ENCODE assay signal across 15 cellular contexts in the genomic region with DNA sequence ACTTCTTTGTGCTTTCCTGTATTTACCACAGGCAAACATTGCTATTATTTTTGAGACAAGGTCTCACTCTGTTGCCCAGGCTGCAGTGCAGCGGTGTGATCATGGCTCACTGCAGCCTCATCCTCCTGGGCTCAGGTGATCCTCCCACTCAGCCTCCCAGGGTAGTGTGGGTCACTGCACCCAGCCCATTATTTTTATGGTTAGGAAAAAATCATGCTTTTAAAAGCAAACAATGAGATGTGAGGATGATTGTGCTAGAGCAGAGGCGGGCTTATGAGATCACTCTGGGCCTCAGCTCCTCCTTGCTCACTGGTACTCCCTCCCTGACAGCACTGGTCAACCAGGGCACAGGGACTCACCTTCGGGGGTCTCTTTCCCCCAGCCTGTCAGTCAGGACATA. TPM values are rescaled to one million over a fixed set of nuclear protein-coding genes. Genes with fewer than 3 reads are reported as not detected.
DNase-seq lines count a peak whose midpoint lies in the region; ATAC-seq and TF ChIP-seq lines count a peak whose summit lies in the region.
"Had no signal": no experiment of that assay in that cellular context is flagged by ENCODE, and none has a peak within 500 bp of the region (broad histone marks: within the 10 kb centered on the region; RNA-seq: fewer than 3 reads in every experiment).

No MANE protein-coding gene starts in this region.

- DNase-seq in natural killer cell (no peak), immature natural killer cell (no peak), left cardiac atrium (no peak)
- no peak for DNase-seq in natural killer cell treated with Interleukin-12 subunit alpha and Interleukin-12 subunit beta and Interleukin-15 and Interleukin-18, amount 100 ng/mL, for 72 hours (ENCODE audit: low spot score)
- DNase-seq in naive thymus-derived CD4-positive, alpha-beta T cell, result no peak
- no peak for DNase-seq in activated CD8-positive, alpha-beta T cell treated with anti-CD3 and anti-CD28 coated beads for 36 hours
- DNase-seq in naive thymus-derived CD8-positive, alpha-beta T cell, result no peak
- DNase-seq: C1 segment of cervical spinal cord; Calu3; CD4-positive, alpha-beta T cell; DMS 273 treated with DMSO at 0.1 percent for 48 hours had no signal

- H3K4me3 ChIP-seq in naive thymus-derived CD4-positive, alpha-beta T cell (ENCODE audit: low read length), result no peak overlapping the region

- no peaks in the 10 kb centered on the region for H3K9me3 ChIP-seq in naive thymus-derived CD4-positive, alpha-beta T cell (ENCODE audit: control insufficient read depth in 2 of 3, low read length in 3 of 3)

- H3K27ac Mint-ChIP-seq in natural killer cell, result peak overlapping the region; percentile 90 to 92
- H3K27ac Mint-ChIP-seq in natural killer cell treated with Interleukin-12 subunit alpha and Interleukin-12 subunit beta and Interleukin-15 and Interleukin-18, amount 100 ng/mL, for 72 hours, result no peak overlapping the region
- H3K27ac Mint-ChIP-seq in immature natural killer cell, result peak overlapping the region; percentile 19 to 97 (median 92)
- H3K27ac Mint-ChIP-seq in naive thymus-derived CD4-positive, alpha-beta T cell, result peak overlapping the region in 1 of 9 donors; percentile 41
- no peak overlapping the region for H3K27ac Mint-ChIP-seq in activated CD8-positive, alpha-beta T cell treated with anti-CD3 and anti-CD28 coated beads for 36 hours
- peak overlapping the region in 2 of 10 donors; percentile 16 to 96 for H3K27ac Mint-ChIP-seq in naive thymus-derived CD8-positive, alpha-beta T cell
- H3K27ac Mint-ChIP-seq: B cell had no signal

- peaks cover 11 to 15% of the 10 kb centered on the region in 2 donors for H3K4me1 ChIP-seq in naive thymus-derived CD4-positive, alpha-beta T cell (ENCODE audit: control insufficient read depth in 2 of 2, insufficient read depth in 2 of 2, low read length in 2 of 2)

- H3K4me3 Mint-ChIP-seq in natural killer cell (no peak overlapping the region), immature natural killer cell (peak overlapping the region in 1 of 5 donors; percentile 90)
- no peak overlapping the region for H3K4me3 Mint-ChIP-seq in natural killer cell treated with Interleukin-12 subunit alpha and Interleukin-12 subunit beta and Interleukin-15 and Interleukin-18, amount 100 ng/mL, for 72 hours
- H3K4me3 Mint-ChIP-seq in naive thymus-derived CD4-positive, alpha-beta T cell, result peak overlapping the region in 1 of 10 donors; percentile 45
- H3K4me3 Mint-ChIP-seq in activated CD8-positive, alpha-beta T cell treated with anti-CD3 and anti-CD28 coated beads for 36 hours, result no peak overlapping the region
- H3K4me3 Mint-ChIP-seq in naive thymus-derived CD8-positive, alpha-beta T cell, result no peak overlapping the region

- CTCF ChIA-PET in naive thymus-derived CD4-positive, alpha-beta T cell (lab: Charles Lee), result interaction anchor here (3.6 kb wide), 1 partner anchor 275 kb away, joined by 57 read pairs; the partner anchor contains the start of gene IMP3
- CTCF ChIA-PET in activated CD8-positive, alpha-beta T cell treated with anti-CD3 and anti-CD28 coated beads for 36 hours (lab: Charles Lee), result interaction anchor here (2.8 to 4.0 kb wide), 2 partner anchors 13 to 274 kb away, joined by 32 to 37 read pairs; partner anchors contain the start of gene IMP3

- H3K36me3 ChIP-seq in naive thymus-derived CD4-positive, alpha-beta T cell (ENCODE audit: control insufficient read depth in 2 of 3, insufficient read depth in 3 of 3, low read length in 3 of 3), result peaks cover 12 to 66% (median 12%) of the 10 kb centered on the region in 3 experiments

- no peaks in the 10 kb centered on the region for H3K27me3 ChIP-seq in naive thymus-derived CD4-positive, alpha-beta T cell (ENCODE audit: control insufficient read depth in 2 of 2, insufficient read depth in 2 of 2, low read length in 2 of 2)

- H3K36me3 Mint-ChIP-seq in natural killer cell (no peaks in the 10 kb centered on the region), immature natural killer cell (peaks cover 3 to 23% (median 7%) of the 10 kb centered on the region in 3 donors)
- no peaks in the 10 kb centered on the region for H3K36me3 Mint-ChIP-seq in natural killer cell treated with Interleukin-12 subunit alpha and Interleukin-12 subunit beta and Interleukin-15 and Interleukin-18, amount 100 ng/mL, for 72 hours
- peaks cover 0 to 7% (median 3%) of the 10 kb centered on the region in 5 donors for H3K36me3 Mint-ChIP-seq in naive thymus-derived CD4-positive, alpha-beta T cell
- H3K36me3 Mint-ChIP-seq in activated CD8-positive, alpha-beta T cell treated with anti-CD3 and anti-CD28 coated beads for 36 hours (ENCODE audit: low read depth), result peaks cover 39% of the 10 kb centered on the region
- peaks cover 0 to 43% (median 0%) of the 10 kb centered on the region in 3 donors for H3K36me3 Mint-ChIP-seq in naive thymus-derived CD8-positive, alpha-beta T cell

- ATAC-seq in natural killer cell, result no peak
- no peak for ATAC-seq in natural killer cell treated with Interleukin-12 subunit alpha and Interleukin-12 subunit beta and Interleukin-15 and Interleukin-18, amount 100 ng/mL, for 72 hours
- no peak for ATAC-seq in naive thymus-derived CD4-positive, alpha-beta T cell
- no peak for ATAC-seq in activated CD8-positive, alpha-beta T cell treated with anti-CD3 and anti-CD28 coated beads for 36 hours
- no peak for ATAC-seq in left cardiac atrium
- ATAC-seq in naive thymus-derived CD8-positive, alpha-beta T cell, result no peak
- ATAC-seq: HCT116 had no signal

- no peaks in the 10 kb centered on the region for H3K9me3 Mint-ChIP-seq in natural killer cell
- H3K9me3 Mint-ChIP-seq in natural killer cell treated with Interleukin-12 subunit alpha and Interleukin-12 subunit beta and Interleukin-15 and Interleukin-18, amount 100 ng/mL, for 72 hours, result no peaks in the 10 kb centered on the region
- H3K9me3 Mint-ChIP-seq in immature natural killer cell, result no peaks in the 10 kb centered on the region
- peaks cover 0 to 2% (median 0%) of the 10 kb centered on the region in 11 donors for H3K9me3 Mint-ChIP-seq in naive thymus-derived CD4-positive, alpha-beta T cell
- no peaks in the 10 kb centered on the region for H3K9me3 Mint-ChIP-seq in activated CD8-positive, alpha-beta T cell treated with anti-CD3 and anti-CD28 coated beads for 36 hours
- no peaks in the 10 kb centered on the region for H3K9me3 Mint-ChIP-seq in naive thymus-derived CD8-positive, alpha-beta T cell
- H3K9me3 Mint-ChIP-seq: CD4-positive, alpha-beta T cell had no signal

- peak overlapping the region; percentile 26 for H3K27ac ChIP-seq in naive thymus-derived CD4-positive, alpha-beta T cell (ENCODE audit: low read depth, low read length)
- H3K27ac ChIP-seq: HL-60 had no signal

- no peaks in the 10 kb centered on the region for H3K27me3 Mint-ChIP-seq in natural killer cell (ENCODE audit: low read depth in 2 of 2)
- H3K27me3 Mint-ChIP-seq in natural killer cell treated with Interleukin-12 subunit alpha and Interleukin-12 subunit beta and Interleukin-15 and Interleukin-18, amount 100 ng/mL, for 72 hours, result no peaks in the 10 kb centered on the region
- H3K27me3 Mint-ChIP-seq in immature natural killer cell (ENCODE audit: low read depth in 3 of 3), result peaks cover 5 to 13% (median 6%) of the 10 kb centered on the region in 3 donors
- H3K27me3 Mint-ChIP-seq in naive thymus-derived CD4-positive, alpha-beta T cell, result no peaks in the 10 kb centered on the region
- no peaks in the 10 kb centered on the region for H3K27me3 Mint-ChIP-seq in activated CD8-positive, alpha-beta T cell treated with anti-CD3 and anti-CD28 coated beads for 36 hours
- H3K27me3 Mint-ChIP-seq in naive thymus-derived CD8-positive, alpha-beta T cell, result no peaks in the 10 kb centered on the region
- H3K27me3 Mint-ChIP-seq: B cell; CD4-positive, alpha-beta T cell had no signal

- POLR2A ChIA-PET in naive thymus-derived CD4-positive, alpha-beta T cell (lab: Charles Lee), result interaction anchor here (0.7 to 4.6 kb wide), 4 partner anchors 12 to 825 kb away, joined by 4 to 83 read pairs (median 38); partner anchors contain the start of genes ARID3B, IMP3 and SNUPN
- POLR2A ChIA-PET in activated CD8-positive, alpha-beta T cell treated with anti-CD3 and anti-CD28 coated beads for 36 hours (lab: Charles Lee), result interaction anchor here (0.6 to 6.2 kb wide), 5 partner anchors 15 to 274 kb away, joined by 3 to 81 read pairs (median 3); partner anchors contain the start of genes IMP3 and NEIL1
- POLR2A ChIA-PET in naive thymus-derived CD8-positive, alpha-beta T cell (lab: Charles Lee), result interaction anchor here (0.6 to 6.3 kb wide), 3 partner anchors 15 to 87 kb away, joined by 4 to 166 read pairs (median 76); partner anchors contain the start of genes NEIL1 and SIN3A

- H3K4me1 Mint-ChIP-seq in natural killer cell (peaks cover 14 to 21% of the 10 kb centered on the region in 2 donors), immature natural killer cell (peaks cover 24 to 30% of the 10 kb centered on the region in 2 donors)
- peaks cover 19 to 25% of the 10 kb centered on the region in 2 donors for H3K4me1 Mint-ChIP-seq in natural killer cell treated with Interleukin-12 subunit alpha and Interleukin-12 subunit beta and Interleukin-15 and Interleukin-18, amount 100 ng/mL, for 72 hours (ENCODE audit: low read depth in 2 of 2)
- H3K4me1 Mint-ChIP-seq in naive thymus-derived CD4-positive, alpha-beta T cell, result peaks cover 8 to 28% (median 24%) of the 10 kb centered on the region in 7 donors
- peaks cover 23% of the 10 kb centered on the region for H3K4me1 Mint-ChIP-seq in activated CD8-positive, alpha-beta T cell treated with anti-CD3 and anti-CD28 coated beads for 36 hours (ENCODE audit: low read depth)
- peaks cover 8 to 25% (median 20%) of the 10 kb centered on the region in 4 donors for H3K4me1 Mint-ChIP-seq in naive thymus-derived CD8-positive, alpha-beta T cell

- intact Hi-C loops in natural killer cell (cut with micrococcal nuclease), result loop anchor here (10.0 kb wide), 1 partner anchor 279 kb away; the partner anchor contains the start of genes IMP3 and SNX33
- intact Hi-C loops in naive thymus-derived CD4-positive, alpha-beta T cell (cut with micrococcal nuclease), result loop anchor here (2.0 to 10.0 kb wide), 3 partner anchors 17 to 209 kb away; partner anchors contain the start of genes C15orf39 (in 1 of the 2) and PTPN9 (in 1 of the 2)
- intact Hi-C loops in activated CD8-positive, alpha-beta T cell treated with anti-CD3 and anti-CD28 coated beads for 36 hours (cut with micrococcal nuclease), result loop anchor here (5.0 to 10.0 kb wide), 2 partner anchors 86 to 279 kb away; partner anchors contain the start of genes IMP3, SIN3A and SNX33
- intact Hi-C loops in left cardiac atrium (cut with DNase I), result no loop called here

- TF ChIP-seq CTCF in natural killer cell (IDR thresholded peaks at IDR 0.05), result no peak
- TF ChIP-seq CTCF in activated CD8-positive, alpha-beta T cell treated with anti-CD3 and anti-CD28 coated beads for 36 hours (IDR thresholded peaks at IDR 0.05), result no peak

RNA-seq across cellular contexts. Expression of gene MAN2C1, which starts 2.2 kb away (rescaled TPM):
- total RNA-seq in natural killer cell (100 to 1,000 TPM; 375 to 476 (median 385) TPM), left cardiac atrium (100 to 1,000 TPM; 102 to 148 TPM)
- total RNA-seq in natural killer cell treated with Interleukin-12 subunit alpha and Interleukin-12 subunit beta and Interleukin-15 and Interleukin-18, amount 100 ng/mL, for 72 hours, result 100 to 1,000 TPM; 213 to 295 TPM
- polyA plus RNA-seq in immature natural killer cell, result 10 to 100 TPM; 25.6 to 50.8 (median 30.1) TPM
- total RNA-seq in naive thymus-derived CD4-positive, alpha-beta T cell, result 100 to 1,000 TPM; 298 to 557 (median 451) TPM
- 10 to 100 TPM; 26.7 to 44.9 TPM for polyA plus RNA-seq in naive thymus-derived CD4-positive, alpha-beta T cell
- total RNA-seq in activated CD8-positive, alpha-beta T cell treated with anti-CD3 and anti-CD28 coated beads for 36 hours, result 100 to 1,000 TPM; 170 to 181 TPM
- 100 to 1,000 TPM; 369 to 370 TPM for total RNA-seq in naive thymus-derived CD8-positive, alpha-beta T cell
- polyA plus RNA-seq in naive thymus-derived CD8-positive, alpha-beta T cell, result 10 to 100 TPM; 20.4 to 29.8 (median 28.7) TPM

RNA-seq across cellular contexts. Expression of gene NEIL1, which starts 19.3 kb away (rescaled TPM):
- 100 to 1,000 TPM in 2 of 3 donors, 10 to 100 TPM in 1; 97.1 to 324 (median 112) TPM for total RNA-seq in natural killer cell
- total RNA-seq in natural killer cell treated with Interleukin-12 subunit alpha and Interleukin-12 subunit beta and Interleukin-15 and Interleukin-18, amount 100 ng/mL, for 72 hours, result 10 to 100 TPM; 12.4 to 22.3 TPM
- polyA plus RNA-seq in immature natural killer cell, result 10 to 100 TPM; 20.7 to 23.8 (median 22.4) TPM
- 10 to 100 TPM in 4 of 5 experiments, 1 to 10 TPM in 1; 8.9 to 49.9 (median 18.5) TPM for total RNA-seq in naive thymus-derived CD4-positive, alpha-beta T cell
- 1 to 10 TPM; 1.7 to 3.1 TPM for polyA plus RNA-seq in naive thymus-derived CD4-positive, alpha-beta T cell
- 10 to 100 TPM; 11.6 to 11.7 TPM for total RNA-seq in activated CD8-positive, alpha-beta T cell treated with anti-CD3 and anti-CD28 coated beads for 36 hours
- total RNA-seq in left cardiac atrium, result 10 to 100 TPM in 1 of 2 donors, 1 to 10 TPM in 1; 9.5 to 12.1 TPM
- total RNA-seq in naive thymus-derived CD8-positive, alpha-beta T cell, result 1 to 10 TPM; 6.1 to 9.2 TPM
- polyA plus RNA-seq in naive thymus-derived CD8-positive, alpha-beta T cell, result 1 to 10 TPM; 2.1 to 3.5 (median 2.2) TPM
- total RNA-seq: Daoy had no signal

RNA-seq across cellular contexts. Expression of gene COMMD4, which starts 30.3 kb away (rescaled TPM):
- total RNA-seq in natural killer cell (10 to 100 TPM; 38.8 to 56.3 (median 46.8) TPM), left cardiac atrium (10 to 100 TPM; 31.9 to 35.5 TPM)
- 10 to 100 TPM; 54.4 to 96.2 TPM for total RNA-seq in natural killer cell treated with Interleukin-12 subunit alpha and Interleukin-12 subunit beta and Interleukin-15 and Interleukin-18, amount 100 ng/mL, for 72 hours
- polyA plus RNA-seq in immature natural killer cell, result 100 to 1,000 TPM in 1 of 3 donors, 10 to 100 TPM in 2; 83.4 to 103 (median 94.4) TPM
- 10 to 100 TPM; 23.4 to 84.2 (median 26.3) TPM for total RNA-seq in naive thymus-derived CD4-positive, alpha-beta T cell
- 10 to 100 TPM; 30.2 to 37.5 TPM for polyA plus RNA-seq in naive thymus-derived CD4-positive, alpha-beta T cell
- total RNA-seq in activated CD8-positive, alpha-beta T cell treated with anti-CD3 and anti-CD28 coated beads for 36 hours, result 10 to 100 TPM; 67.1 to 72.3 TPM
- 10 to 100 TPM; 22.0 to 24.0 TPM for total RNA-seq in naive thymus-derived CD8-positive, alpha-beta T cell
- 10 to 100 TPM; 27.2 to 42.5 (median 40.8) TPM for polyA plus RNA-seq in naive thymus-derived CD8-positive, alpha-beta T cell

Comparison
In these comparisons a context has a peak if more than half of its experiments do, and no peak if none do; other contexts are left out.
1. H3K27ac Mint-ChIP-seq: peak in natural killer cell (2 of 2) and immature natural killer cell (6 of 6); none in natural killer cell treated with Interleukin-12 subunit alpha and Interleukin-12 subunit beta and Interleukin-15 and Interleukin-18, amount 100 ng/mL, for 72 hours (0 of 2) and activated CD8-positive, alpha-beta T cell treated with anti-CD3 and anti-CD28 coated beads for 36 hours (single experiment).
2. intact Hi-C loops: an anchor here in natural killer cell (10.0 kb wide), naive thymus-derived CD4-positive, alpha-beta T cell (2.0 to 10.0 kb wide) and activated CD8-positive, alpha-beta T cell treated with anti-CD3 and anti-CD28 coated beads for 36 hours (5.0 to 10.0 kb wide); none called in left cardiac atrium.